Comparison of ENCODE assay signal across 1 cellular context in genomic region chr10:6083523-6084475, GRCh38.
TF ChIP-seq lines count a peak whose summit lies in the region.

No MANE protein-coding gene starts in this region.

TF ChIP-seq in HepG2, 621 proteins besides CTCF, POLR2A, EP300 and RAD21:
- TF ChIP-seq ZNF703 (CRISPR knock-in tag; IDR thresholded peaks at IDR 0.05; ENCODE audit: borderline replicate concordance) (no peak), THAP9 (CRISPR knock-in tag; IDR thresholded peaks at IDR 0.05; ENCODE audit: borderline replicate concordance) (no peak), GFI1 (CRISPR knock-in tag; IDR thresholded peaks at IDR 0.05; ENCODE audit: borderline replicate concordance) (no peak), PTBP1 (IDR thresholded peaks at IDR 0.05; ENCODE audit: low read depth, low read length, poor library complexity, severe bottlenecking) (no peak)
